Comparison of ENCODE assay signal across 8 cellular contexts in genomic region chr19:47427241-47428176, GRCh38. TPM values are rescaled to one million over a fixed set of nuclear protein-coding genes. Genes with fewer than 3 reads are reported as not detected.
DNase-seq lines count a peak whose midpoint lies in the region; ATAC-seq and TF ChIP-seq lines count a peak whose summit lies in the region.

No MANE protein-coding gene starts in this region.

- H3K4me3 ChIP-seq in NT2/D1 (ENCODE audit: insufficient read length, low read depth) (peak overlapping the region; percentile 24), stomach smooth muscle (ENCODE audit: low read length in 2 of 2) (peak overlapping the region in 1 of 2 donors; percentile 65)

- no TSS peak for BruUV-seq in Calu3 (replicated peaks; lab: Mats Ljungman, UMichigan)

- ATAC-seq in esophagus mucosa (peak; percentile 67), natural killer cell (peak; percentile 66 to 75 (median 70)), GM18498 (IDR thresholded peaks at IDR 0.05; ENCODE audit: unreplicated experiment) (no peak)

- peak overlapping the region; percentile 67 for H3K27ac ChIP-seq in stomach smooth muscle (ENCODE audit: low read length)

- H3K36me3 Mint-ChIP-seq in Calu3 (ENCODE audit: insufficient read depth, unreplicated experiment) (no peaks in the 10 kb centered on the region), natural killer cell (no peaks in the 10 kb centered on the region)

- H3K4me1 ChIP-seq in NT2/D1 (ENCODE audit: insufficient read depth, insufficient read length) (peaks cover 3% of the 10 kb centered on the region), stomach smooth muscle (ENCODE audit: control insufficient read depth, insufficient read depth, low read length) (peaks cover 25% of the 10 kb centered on the region)

- DNase-seq in Calu3 (peak; percentile 89), HT1080 (ENCODE audit: low read depth) (peak; percentile 63), NT2/D1 (ENCODE audit: low read depth, low spot score) (peak; percentile 67), activated T-cell treated with anti-CD3 and anti-CD28 coated beads for 24 hours (ENCODE audit: low read depth) (peak; percentile 61), natural killer cell (peak; percentile 63)

- intact Hi-C loops in Calu3 (cut with micrococcal nuclease; ENCODE audit: unreplicated experiment) (loop anchor here (2.0 kb wide), 1 partner anchor 131 kb away; no protein-coding TSS in a partner anchor), natural killer cell (cut with micrococcal nuclease) (loop anchor here (1.0 kb wide), 1 partner anchor 131 kb away; no protein-coding TSS in a partner anchor)

- H3K27ac Mint-ChIP-seq in Calu3 (ENCODE audit: unreplicated experiment) (no peak overlapping the region), natural killer cell (no peak overlapping the region)

- H3K27me3 Mint-ChIP-seq in Calu3 (ENCODE audit: unreplicated experiment) (peaks cover 46% of the 10 kb centered on the region), natural killer cell (ENCODE audit: low read depth in 2 of 2) (peaks cover 29 to 39% of the 10 kb centered on the region in 2 donors)

- H3K27me3 ChIP-seq in NT2/D1 (ENCODE audit: insufficient read depth, insufficient read length) = peaks cover 20% of the 10 kb centered on the region
- peaks cover 15 to 32% of the 10 kb centered on the region in 2 donors for H3K27me3 ChIP-seq in stomach smooth muscle (ENCODE audit: control insufficient read depth in 1 of 2, insufficient read depth in 2 of 2, low read length in 2 of 2)

- H3K36me3 ChIP-seq in NT2/D1 (ENCODE audit: insufficient read depth, insufficient read length, low read length) (no peaks in the 10 kb centered on the region), stomach smooth muscle (ENCODE audit: control insufficient read depth in 2 of 2, insufficient read depth in 2 of 2, low read length in 2 of 2) (no peaks in the 10 kb centered on the region)

- H3K9ac ChIP-seq in NT2/D1 (ENCODE audit: insufficient read length, low read depth) (peak overlapping the region; percentile 71), stomach smooth muscle (ENCODE audit: low read length in 2 of 2) (peak overlapping the region; percentile 24 to 36)

- H3K4me1 Mint-ChIP-seq in Calu3 (ENCODE audit: low read depth, unreplicated experiment) (peaks cover 9% of the 10 kb centered on the region), natural killer cell (peaks cover 5 to 14% of the 10 kb centered on the region in 2 donors)

- H3K4me3 Mint-ChIP-seq in Calu3 (ENCODE audit: low read depth, unreplicated experiment) (no peak overlapping the region), natural killer cell (peak overlapping the region; percentile 43)

- H3K9me3 Mint-ChIP-seq in Calu3 (ENCODE audit: low read depth, unreplicated experiment) (no peaks in the 10 kb centered on the region), natural killer cell (peaks cover 0 to 3% of the 10 kb centered on the region in 2 donors)

- CTCF ChIA-PET in Calu3 (lab: Charles Lee) = interaction anchor here (0.6 to 2.4 kb wide), 22 partner anchors 8 to 1605 kb away, joined by 3 to 34 read pairs (median 4); partner anchors contain the start of genes DHX34, EHD2, KPTN and MEIS3

- H3K9me3 ChIP-seq in NT2/D1 (ENCODE audit: insufficient read depth, low read length) (no peaks in the 10 kb centered on the region), stomach smooth muscle (ENCODE audit: control insufficient read depth in 2 of 2, low read length in 2 of 2) (no peaks in the 10 kb centered on the region)

- TF ChIP-seq CTCF in Calu3 (IDR thresholded peaks at IDR 0.05; ENCODE audit: unreplicated experiment) (peak; percentile 98), natural killer cell (IDR thresholded peaks at IDR 0.05) (peak; percentile 88)

RNA-seq across cellular contexts. Expression of gene MEIS3, which starts 8.2 kb away (rescaled TPM):
- total RNA-seq in Calu3 (2022) = 0.87 and 2.0 TPM in 2 replicates
- total RNA-seq in HT1080 (2014; rRNA removed; shearing (Covaris generic)) = 3.2 and 6.3 TPM in 2 replicates
- polyA plus RNA-seq in HT1080 (2015; cell fraction: cytosol; rRNA removed) = 3.0 TPM in 2 replicates
- 2.9 and 4.4 TPM in 2 replicates for polyA plus RNA-seq in HT1080 (2015; cell fraction: nucleus; rRNA removed)
- 0.64 TPM for total RNA-seq in esophagus mucosa
- not detected for total RNA-seq in natural killer cell

RNA-seq across cellular contexts. Expression of gene SLC8A2, which starts 44.2 kb away (rescaled TPM):
- 0.12 and 0.33 TPM in 2 replicates for total RNA-seq in Calu3 (2022)
- total RNA-seq in HT1080 (2014; rRNA removed; shearing (Covaris generic)) = not detected in 2 replicates
- polyA plus RNA-seq in HT1080 (2015; cell fraction: cytosol; rRNA removed) = not detected in 2 replicates
- polyA plus RNA-seq in HT1080 (2015; cell fraction: nucleus; rRNA removed) = 0.07 TPM in 1 of 2 replicates, not detected in the other
- total RNA-seq in esophagus mucosa = 0.12 TPM
- under 1 TPM in 1 of 3 donors, not detected in 2; 0.20 TPM for total RNA-seq in natural killer cell

RNA-seq across cellular contexts. Expression of gene KPTN, which starts 56.5 kb away (rescaled TPM):
- 22.8 and 24.0 TPM in 2 replicates for total RNA-seq in Calu3 (2022)
- 8.3 and 20.9 TPM in 2 replicates for total RNA-seq in HT1080 (2014; rRNA removed; shearing (Covaris generic))
- 10.0 and 14.1 TPM in 2 replicates for polyA plus RNA-seq in HT1080 (2015; cell fraction: cytosol; rRNA removed)
- polyA plus RNA-seq in HT1080 (2015; cell fraction: nucleus; rRNA removed) = 21.4 and 21.7 TPM in 2 replicates
- total RNA-seq in esophagus mucosa = 9.8 TPM
- total RNA-seq in natural killer cell = 1 to 10 TPM; 3.0 to 4.2 (median 3.6) TPM
